In genomic region chr6:30334077-30334476, GRCh38 we compare ENCODE assay signal across 21 cellular contexts.
"Had no signal": no experiment of that assay in that cellular context is flagged by ENCODE, and none has a peak within 500 bp of the region (broad histone marks: within the 10 kb centered on the region; RNA-seq: fewer than 3 reads in every experiment).

No MANE protein-coding gene starts in this region.

- H3K27me3 ChIP-seq: dorsolateral prefrontal cortex, esophagus squamous epithelium, right lobe of liver, suprapubic skin, transverse colon, upper lobe of right lung, uterus had no signal

- H3K4me3 ChIP-seq: dorsolateral prefrontal cortex, esophagus squamous epithelium, lung, right lobe of liver, suprapubic skin, transverse colon, upper lobe of right lung, uterus had no signal

- H3K79me2 ChIP-seq: parathyroid adenoma had no signal

- FAIRE-seq: endothelial cell of umbilical vein, frontal cortex, keratinocyte, small intestine had no signal

- ATAC-seq: left lobe of liver; naive thymus-derived CD4-positive, alpha-beta T cell; right lobe of liver; stimulated activated naive B cell treated with anti-CD40 and anti-IgM and Interleukin-4, amounts not matched to agents 10 μg/mL and 1 μg/mL and 100 μg/mL, for 72 hours; upper lobe of right lung had no signal

- DNase-seq: cerebellar nuclear complex; cortex of kidney; dorsolateral prefrontal cortex; effector memory CD4-positive, alpha-beta T cell; esophagus squamous epithelium; naive thymus-derived CD4-positive, alpha-beta T cell; right lobe of liver; small intestine; stimulated activated CD4-positive, alpha-beta T cell treated with anti-CD3 and anti-CD28 coated beads, Interleukin-15, amount 100 ng/mL, for 24 hours; stimulated activated CD4-positive, alpha-beta T cell treated with anti-CD3 and anti-CD28 coated beads, Interleukin-2, amount 100 ng/mL, for 48 hours; stimulated activated naive B cell treated with anti-CD40 and anti-IgM and Interleukin-4, amounts not matched to agents 10 μg/mL and 1 μg/mL and 100 μg/mL, for 72 hours; transverse colon; upper lobe of right lung; uterus had no signal

- H3K36me3 ChIP-seq: uterus had no signal

- H3K9ac ChIP-seq: parathyroid adenoma had no signal

- H2AFZ ChIP-seq: parathyroid adenoma had no signal

- H3K4me1 ChIP-seq: right lobe of liver, suprapubic skin, transverse colon, upper lobe of right lung, uterus had no signal

- H3K27ac ChIP-seq: dorsolateral prefrontal cortex, esophagus squamous epithelium, parathyroid adenoma, right lobe of liver, suprapubic skin, transverse colon, upper lobe of right lung, uterus had no signal

- H3K9me3 ChIP-seq: esophagus squamous epithelium, right lobe of liver, suprapubic skin, transverse colon, upper lobe of right lung, uterus had no signal
